ENCODE assay signal across 11 cellular contexts in the genomic region with DNA sequence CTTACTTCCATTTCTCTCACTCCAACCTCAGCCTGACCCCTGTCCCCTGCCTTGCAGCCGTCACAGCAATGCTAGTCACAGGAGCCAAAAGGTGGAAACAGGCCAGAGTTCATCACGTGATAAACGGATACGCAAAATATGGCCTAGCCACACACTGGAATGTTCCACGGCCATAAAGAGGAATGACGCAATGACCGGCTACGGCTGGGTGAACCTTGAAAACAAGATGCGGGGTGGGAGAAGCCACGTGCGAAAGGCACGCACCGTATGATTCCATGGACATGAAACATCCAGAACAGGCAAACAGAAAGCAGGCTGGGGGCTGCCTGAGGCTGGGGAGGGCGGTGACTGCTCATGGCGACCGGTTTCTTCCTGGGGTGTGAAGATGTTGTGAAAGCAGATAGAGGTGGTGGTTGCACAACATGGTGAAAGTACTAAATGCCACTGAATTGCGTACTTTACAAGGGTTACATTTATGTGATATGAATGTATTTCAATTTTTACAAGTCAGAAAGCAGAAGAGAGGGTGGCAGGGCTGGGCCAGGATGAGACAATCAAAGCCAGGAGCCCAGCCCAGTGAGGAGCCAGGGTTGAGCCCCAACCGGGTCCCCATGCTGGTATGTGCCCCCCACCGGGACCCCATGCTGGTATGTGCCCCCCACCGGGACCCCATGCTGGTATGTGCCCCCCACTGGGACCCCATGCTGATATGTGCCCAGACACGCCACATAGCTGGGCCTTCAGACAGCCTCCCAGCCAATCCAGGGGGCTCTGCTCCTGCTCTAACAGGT.
DNase-seq lines count a peak whose midpoint lies in the region; ATAC-seq and TF ChIP-seq lines count a peak whose summit lies in the region.
"Had no signal": no experiment of that assay in that cellular context is flagged by ENCODE, and none has a peak within 500 bp of the region (broad histone marks: within the 10 kb centered on the region; RNA-seq: fewer than 3 reads in every experiment).

No MANE protein-coding gene starts in this region.

- no peak overlapping the region for H3K4me3 ChIP-seq in colonic mucosa
- no peak overlapping the region for H3K4me3 ChIP-seq in liver (ENCODE audit: low read depth in 1 of 3, low read length in 3 of 3)
- peak overlapping the region in 3 of 5 donors; percentile 1 to 51 (median 27) for H3K4me3 ChIP-seq in subcutaneous abdominal adipose tissue (ENCODE audit: low read depth in 1 of 5, low read length in 5 of 5)
- no peak overlapping the region for H3K4me3 ChIP-seq in esophagus squamous epithelium
- H3K4me3 ChIP-seq: SJSA1 had no signal

- H3K27me3 ChIP-seq in colonic mucosa, result no peaks in the 10 kb centered on the region
- H3K27me3 ChIP-seq in liver (ENCODE audit: control insufficient read depth in 4 of 4, insufficient read depth in 4 of 4, low read length in 3 of 4), result no peaks in the 10 kb centered on the region
- H3K27me3 ChIP-seq in subcutaneous abdominal adipose tissue (ENCODE audit: control insufficient read depth in 5 of 5, insufficient read depth in 4 of 5, low read length in 5 of 5), result no peaks in the 10 kb centered on the region
- no peaks in the 10 kb centered on the region for H3K27me3 ChIP-seq in esophagus squamous epithelium
- H3K27me3 ChIP-seq: SJSA1 had no signal

- no peaks in the 10 kb centered on the region for H3K9me3 ChIP-seq in colonic mucosa
- H3K9me3 ChIP-seq in liver (ENCODE audit: control insufficient read depth in 4 of 4, low read length in 3 of 4), result no peaks in the 10 kb centered on the region
- no peaks in the 10 kb centered on the region for H3K9me3 ChIP-seq in subcutaneous abdominal adipose tissue (ENCODE audit: control insufficient read depth in 5 of 5, low read length in 5 of 5)
- H3K9me3 ChIP-seq in esophagus squamous epithelium, result no peaks in the 10 kb centered on the region
- H3K9me3 ChIP-seq: SJSA1 had no signal

- H3K36me3 ChIP-seq in colonic mucosa, result no peaks in the 10 kb centered on the region
- peaks cover 0 to 8% (median 1%) of the 10 kb centered on the region in 4 donors for H3K36me3 ChIP-seq in liver (ENCODE audit: control insufficient read depth in 4 of 4, insufficient read depth in 3 of 4, low read depth in 1 of 4, low read length in 3 of 4)
- peaks cover 0 to 6% (median 0%) of the 10 kb centered on the region in 5 donors for H3K36me3 ChIP-seq in subcutaneous abdominal adipose tissue (ENCODE audit: control insufficient read depth in 5 of 5, insufficient read depth in 5 of 5, low read length in 5 of 5)
- no peaks in the 10 kb centered on the region for H3K36me3 ChIP-seq in esophagus squamous epithelium

- peak; percentile 66 to 74 for TF ChIP-seq RAD21 in liver (IDR thresholded peaks at IDR 0.05)

- TF ChIP-seq CTCF in colonic mucosa (IDR thresholded peaks at IDR 0.05) (no peak), liver (IDR thresholded peaks at IDR 0.05; ENCODE audit: low read depth, low read length, missing input control) (no peak), esophagus squamous epithelium (IDR thresholded peaks at IDR 0.05) (no peak)

- H3K27ac ChIP-seq in colonic mucosa (peak overlapping the region; percentile 54), liver (ENCODE audit: low read depth in 1 of 2, low read length in 2 of 2) (peak overlapping the region; percentile 92 to 96), subcutaneous abdominal adipose tissue (ENCODE audit: low read depth, low read length) (no peak overlapping the region), esophagus squamous epithelium (peak overlapping the region in 2 of 4 donors; percentile 52 to 81)
- H3K27ac ChIP-seq: SJSA1 had no signal

- no peak for TF ChIP-seq POLR2A in esophagus squamous epithelium (IDR thresholded peaks at IDR 0.05)

- H3K4me1 ChIP-seq in colonic mucosa (peaks cover 6% of the 10 kb centered on the region), liver (ENCODE audit: control insufficient read depth in 4 of 4, insufficient read depth in 4 of 4, low read length in 3 of 4) (peaks cover 7 to 22% (median 16%) of the 10 kb centered on the region in 4 donors), subcutaneous abdominal adipose tissue (ENCODE audit: control insufficient read depth in 5 of 5, insufficient read depth in 5 of 5, low read length in 5 of 5) (peaks cover 2 to 21% (median 15%) of the 10 kb centered on the region in 5 donors), esophagus squamous epithelium (peaks cover 0 to 7% (median 4%) of the 10 kb centered on the region in 3 donors)
- H3K4me1 ChIP-seq: SJSA1 had no signal

- ATAC-seq in GM18870 (IDR thresholded peaks at IDR 0.05; ENCODE audit: unreplicated experiment), result no peak
- ATAC-seq: activated T-cell treated with anti-CD3 and anti-CD28 coated beads, Interleukin-2, amount 50 U/mL, for 72 hours had no signal

- H3K9ac ChIP-seq in colonic mucosa (ENCODE audit: low read depth in 2 of 2, low read length in 2 of 2), result peak overlapping the region in 1 of 2 donors; percentile 42
- H3K9ac ChIP-seq in liver (ENCODE audit: low read depth in 1 of 2, low read length in 2 of 2), result peak overlapping the region in 1 of 2 donors; percentile 81
- H3K9ac ChIP-seq in subcutaneous abdominal adipose tissue (ENCODE audit: low read length in 5 of 5), result no peak overlapping the region

- 28% methylated on average over 21 of the region's 21 CpGs for WGBS in liver
- 74 to 80% methylated on average over 16 to 21 of the region's 21 CpGs for WGBS in esophagus squamous epithelium, 2 donors

- intact Hi-C loops in colonic mucosa (cut with DNase I) (no loop called here), esophagus squamous epithelium (cut with DNase I) (no loop called here)

- DNase-seq in MV-4-11 (lab: John Stamatoyannopoulos, UW) (peak; percentile 98), colonic mucosa (peak; percentile 87), cerebellum (ENCODE audit: low spot score) (no peak), esophagus squamous epithelium (lab: John Stamatoyannopoulos, UW) (no peak), NCI-H1105 (lab: John Stamatoyannopoulos, UW) (no peak)
- DNase-seq: activated T-cell treated with anti-CD3 and anti-CD28 coated beads, Interleukin-2, amount 50 U/mL, for 72 hours; GOT3 had no signal

TF ChIP-seq in liver, 16 proteins besides CTCF, POLR2A, EP300 and RAD21 (continues in another document):
- TF ChIP-seq YY1 (IDR thresholded peaks at IDR 0.05), result peak; percentile 97
- TF ChIP-seq, protein P1, sequence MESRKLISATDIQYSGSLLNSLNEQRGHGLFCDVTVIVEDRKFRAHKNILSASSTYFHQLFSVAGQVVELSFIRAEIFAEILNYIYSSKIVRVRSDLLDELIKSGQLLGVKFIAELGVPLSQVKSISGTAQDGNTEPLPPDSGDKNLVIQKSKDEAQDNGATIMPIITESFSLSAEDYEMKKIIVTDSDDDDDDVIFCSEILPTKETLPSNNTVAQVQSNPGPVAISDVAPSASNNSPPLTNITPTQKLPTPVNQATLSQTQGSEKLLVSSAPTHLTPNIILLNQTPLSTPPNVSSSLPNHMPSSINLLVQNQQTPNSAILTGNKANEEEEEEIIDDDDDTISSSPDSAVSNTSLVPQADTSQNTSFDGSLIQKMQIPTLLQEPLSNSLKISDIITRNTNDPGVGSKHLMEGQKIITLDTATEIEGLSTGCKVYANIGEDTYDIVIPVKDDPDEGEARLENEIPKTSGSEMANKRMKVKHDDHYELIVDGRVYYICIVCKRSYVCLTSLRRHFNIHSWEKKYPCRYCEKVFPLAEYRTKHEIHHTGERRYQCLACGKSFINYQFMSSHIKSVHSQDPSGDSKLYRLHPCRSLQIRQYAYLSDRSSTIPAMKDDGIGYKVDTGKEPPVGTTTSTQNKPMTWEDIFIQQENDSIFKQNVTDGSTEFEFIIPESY (IDR thresholded peaks at IDR 0.05), result no peak
- TF ChIP-seq, protein P2, sequence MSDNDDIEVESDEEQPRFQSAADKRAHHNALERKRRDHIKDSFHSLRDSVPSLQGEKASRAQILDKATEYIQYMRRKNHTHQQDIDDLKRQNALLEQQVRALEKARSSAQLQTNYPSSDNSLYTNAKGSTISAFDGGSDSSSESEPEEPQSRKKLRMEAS (IDR thresholded peaks at IDR 0.05), result peak; percentile 100
- TF ChIP-seq, protein P3, sequence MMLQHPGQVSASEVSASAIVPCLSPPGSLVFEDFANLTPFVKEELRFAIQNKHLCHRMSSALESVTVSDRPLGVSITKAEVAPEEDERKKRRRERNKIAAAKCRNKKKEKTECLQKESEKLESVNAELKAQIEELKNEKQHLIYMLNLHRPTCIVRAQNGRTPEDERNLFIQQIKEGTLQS (IDR thresholded peaks at IDR 0.05), result peak; percentile 97
- peak; percentile 96 for TF ChIP-seq NR2F2 (IDR thresholded peaks at IDR 0.05)
- TF ChIP-seq FOXA1 (IDR thresholded peaks at IDR 0.05), result no peak
- peak; percentile 37 for TF ChIP-seq HNF4G (IDR thresholded peaks at IDR 0.05)
- peak; percentile 97 to 99 for TF ChIP-seq RXRA (IDR thresholded peaks at IDR 0.05)
- peak; percentile 41 to 89 for TF ChIP-seq EGR1 (IDR thresholded peaks at IDR 0.05; ENCODE audit: low read depth in 2 of 2)
- peak; percentile 80 to 88 for TF ChIP-seq HNF4A (conservative IDR thresholded peaks at IDR 0.05)
- TF ChIP-seq SP1 (IDR thresholded peaks at IDR 0.05), result peak; percentile 98
- peak; percentile 6 to 87 for TF ChIP-seq JUND (IDR thresholded peaks at IDR 0.05)
- peak; percentile 10 for TF ChIP-seq FOXA2 (IDR thresholded peaks at IDR 0.05)
- no peak for TF ChIP-seq TAF1 (conservative IDR thresholded peaks at IDR 0.05)
- TF ChIP-seq GABPA (IDR thresholded peaks at IDR 0.05 in 1 of 2, conservative IDR thresholded peaks at IDR 0.05 in 1 of 2), result peak in 1 of 2 donors; percentile 43

Comparison
In these comparisons a context has a peak if more than half of its experiments do, and no peak if none do; other contexts are left out.
1. DNase-seq: peak in MV-4-11 (single experiment) and colonic mucosa (single experiment); none in cerebellum (single experiment), esophagus squamous epithelium (single experiment) and NCI-H1105 (single experiment).
2. H3K4me3 ChIP-seq: peak in subcutaneous abdominal adipose tissue (3 of 5); none in colonic mucosa (single experiment), liver (0 of 3) and esophagus squamous epithelium (0 of 4).